In the genomic region with DNA sequence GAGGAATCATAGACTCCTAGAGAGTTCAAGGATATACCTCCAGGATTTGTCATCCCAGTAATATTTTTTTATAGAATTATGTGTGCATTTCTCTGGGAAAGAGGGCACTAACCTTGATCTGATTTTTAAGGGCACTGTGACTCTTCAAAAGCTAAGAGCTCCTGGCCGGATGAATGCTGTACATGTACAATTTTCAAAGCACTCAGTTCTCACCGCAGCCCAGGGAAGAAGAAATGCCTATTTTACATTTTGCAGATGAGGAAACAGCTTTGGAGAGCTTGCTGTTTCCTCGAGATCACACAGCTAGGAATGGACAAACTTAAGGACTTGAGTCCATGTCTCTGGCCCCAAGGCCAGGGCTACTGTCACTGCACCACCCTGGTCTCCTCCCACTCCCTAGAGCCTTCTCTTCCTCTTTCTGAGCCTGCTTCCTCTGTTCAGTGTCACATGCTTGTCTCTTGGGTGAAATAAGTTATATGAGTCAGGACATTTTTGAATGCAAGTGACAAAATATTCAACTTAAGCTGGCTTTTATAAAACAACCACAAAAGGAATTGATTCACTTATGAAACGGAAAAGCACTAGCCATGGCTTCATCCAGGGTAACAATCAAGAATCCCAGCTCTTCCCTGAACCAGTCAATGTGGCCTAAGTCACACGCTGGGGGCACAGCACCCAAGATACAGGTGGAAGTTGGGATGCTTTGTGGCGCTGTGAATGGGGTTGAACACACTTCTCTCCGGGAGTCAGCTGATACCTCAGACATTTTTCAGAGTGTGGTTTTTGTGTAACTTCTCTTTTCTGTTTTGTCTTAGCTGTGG, we compare ENCODE assay signal across 8 cellular contexts. TPM values are rescaled to one million over a fixed set of nuclear protein-coding genes. Genes with fewer than 3 reads are reported as not detected.
DNase-seq lines count a peak whose midpoint lies in the region; ATAC-seq, FAIRE-seq and TF ChIP-seq lines count a peak whose summit lies in the region.

No MANE protein-coding gene starts in this region.

- no peak for FAIRE-seq in pancreas (lab: Jason Lieb, UNC)

- H3K27ac ChIP-seq in CD8-positive, alpha-beta memory T cell (ENCODE audit: low read depth, low read length), result peak overlapping the region; percentile 66
- H3K27ac ChIP-seq in pancreas, result peak overlapping the region in 2 of 4 donors; percentile 37 to 64

- no peak for TF ChIP-seq CTCF in pancreas (IDR thresholded peaks at IDR 0.05)

- H3K27ac Mint-ChIP-seq in CD8-positive, alpha-beta memory T cell, result peak overlapping the region; percentile 79 to 92 (median 88)
- H3K27ac Mint-ChIP-seq in activated naive CD8-positive, alpha-beta T cell treated with anti-CD3 and anti-CD28 coated beads, Interleukin-2, amount 10 ng/mL, durations not matched to agents 7 days and 5 days, result peak overlapping the region; percentile 97

- no peaks in the 10 kb centered on the region for H3K27me3 Mint-ChIP-seq in CD8-positive, alpha-beta memory T cell
- peaks cover 2% of the 10 kb centered on the region for H3K27me3 Mint-ChIP-seq in activated naive CD8-positive, alpha-beta T cell treated with anti-CD3 and anti-CD28 coated beads, Interleukin-2, amount 10 ng/mL, durations not matched to agents 7 days and 5 days

- H3K27me3 ChIP-seq in CD8-positive, alpha-beta memory T cell (ENCODE audit: insufficient read depth, low read length, poor library complexity, severe bottlenecking), result no peaks in the 10 kb centered on the region
- no peaks in the 10 kb centered on the region for H3K27me3 ChIP-seq in pancreas

- peak overlapping the region; percentile 80 for H3K4me3 ChIP-seq in CD8-positive, alpha-beta memory T cell (ENCODE audit: low read length)
- H3K4me3 ChIP-seq in pancreas, result no peak overlapping the region

- H3K36me3 ChIP-seq in CD8-positive, alpha-beta memory T cell (ENCODE audit: insufficient read depth, low read length), result no peaks in the 10 kb centered on the region
- H3K36me3 ChIP-seq in pancreas, result peaks cover 0 to 6% (median 0%) of the 10 kb centered on the region in 3 donors

- peak; percentile 60 for ATAC-seq in GM19463 (IDR thresholded peaks at IDR 0.05; ENCODE audit: unreplicated experiment)
- peak; percentile 73 for ATAC-seq in activated naive CD8-positive, alpha-beta T cell treated with anti-CD3 and anti-CD28 coated beads, Interleukin-2, amount 10 ng/mL, durations not matched to agents 7 days and 5 days (ENCODE audit: low read depth)
- peak in 3 of 4 donors; percentile 35 to 68 (median 55) for ATAC-seq in pancreas
- ATAC-seq in HG03439 (IDR thresholded peaks at IDR 0.05; ENCODE audit: unreplicated experiment), result no peak

- peaks cover 0 to 7% (median 0%) of the 10 kb centered on the region in 3 donors for H3K36me3 Mint-ChIP-seq in CD8-positive, alpha-beta memory T cell
- peaks cover 29% of the 10 kb centered on the region for H3K36me3 Mint-ChIP-seq in activated naive CD8-positive, alpha-beta T cell treated with anti-CD3 and anti-CD28 coated beads, Interleukin-2, amount 10 ng/mL, durations not matched to agents 7 days and 5 days

- POLR2A ChIA-PET in CD8-positive, alpha-beta memory T cell (lab: Charles Lee), result interaction anchor here (0.6 to 2.6 kb wide), 6 partner anchors 10 to 387 kb away, joined by 3 to 14 read pairs (median 7); partner anchors contain the start of gene TGFBR1
- POLR2A ChIA-PET in activated naive CD8-positive, alpha-beta T cell treated with anti-CD3 and anti-CD28 coated beads, Interleukin-2, amount 10 ng/mL, durations not matched to agents 7 days and 5 days (lab: Charles Lee), result interaction anchor here (0.6 to 3.9 kb wide), 10 partner anchors 10 to 635 kb away, joined by 3 to 62 read pairs (median 10); partner anchors contain the start of gene TGFBR1

- DNase-seq in CD8-positive, alpha-beta memory T cell, result peak in 1 of 5 donors; percentile 40
- DNase-seq in HT1080 (ENCODE audit: low read depth) (peak; percentile 25), pancreas (no peak), NCI-H524 (lab: John Stamatoyannopoulos, UW) (no peak), kidney glomerular epithelial cell (lab: John Stamatoyannopoulos, UW) (no peak)
- DNase-seq in activated naive CD8-positive, alpha-beta T cell treated with anti-CD3 and anti-CD28 coated beads, Interleukin-2, amount 10 ng/mL, durations not matched to agents 7 days and 5 days, result no peak

- CTCF ChIA-PET in CD8-positive, alpha-beta memory T cell (lab: Charles Lee), result interaction anchor here (1.0 to 3.7 kb wide), 7 partner anchors 12 to 84 kb away, joined by 3 to 15 read pairs (median 3); partner anchors contain the start of gene TGFBR1

- intact Hi-C loops in pancreas (cut with DNase I), result no loop called here

- peak overlapping the region; percentile 65 to 93 (median 89) for H3K4me3 Mint-ChIP-seq in CD8-positive, alpha-beta memory T cell
- H3K4me3 Mint-ChIP-seq in activated naive CD8-positive, alpha-beta T cell treated with anti-CD3 and anti-CD28 coated beads, Interleukin-2, amount 10 ng/mL, durations not matched to agents 7 days and 5 days, result peak overlapping the region; percentile 85

- WGBS in pancreas, 2 donors, result 85 to 91% methylated on average over 7 of the region's 7 CpGs

- peaks cover 86 to 94% (median 94%) of the 10 kb centered on the region in 3 donors for H3K4me1 Mint-ChIP-seq in CD8-positive, alpha-beta memory T cell
- H3K4me1 Mint-ChIP-seq in activated naive CD8-positive, alpha-beta T cell treated with anti-CD3 and anti-CD28 coated beads, Interleukin-2, amount 10 ng/mL, durations not matched to agents 7 days and 5 days, result peaks cover 63% of the 10 kb centered on the region

- peaks cover 57% of the 10 kb centered on the region for H3K4me1 ChIP-seq in CD8-positive, alpha-beta memory T cell (ENCODE audit: insufficient read depth, low read length)
- peaks cover 0 to 13% (median 0%) of the 10 kb centered on the region in 3 donors for H3K4me1 ChIP-seq in pancreas

- H3K9me3 Mint-ChIP-seq in CD8-positive, alpha-beta memory T cell, result peaks cover 0 to 2% (median 0%) of the 10 kb centered on the region in 5 donors
- peaks cover 2% of the 10 kb centered on the region for H3K9me3 Mint-ChIP-seq in activated naive CD8-positive, alpha-beta T cell treated with anti-CD3 and anti-CD28 coated beads, Interleukin-2, amount 10 ng/mL, durations not matched to agents 7 days and 5 days

- no peaks in the 10 kb centered on the region for H3K9me3 ChIP-seq in CD8-positive, alpha-beta memory T cell (ENCODE audit: low read length)
- H3K9me3 ChIP-seq in pancreas, result no peaks in the 10 kb centered on the region

RNA-seq across cellular contexts. Expression of gene TGFBR1, which starts 45.6 kb away (rescaled TPM):
- total RNA-seq in CD8-positive, alpha-beta memory T cell, result 10 to 100 TPM; 36.6 to 41.9 TPM
- 34.4 TPM for polyA plus RNA-seq in CD8-positive, alpha-beta memory T cell
- 13.8 and 20.6 TPM in 2 replicates for total RNA-seq in HT1080 (2014; rRNA removed; shearing (Covaris generic))
- polyA plus RNA-seq in HT1080 (2015; cell fraction: cytosol; rRNA removed), result 10.8 and 14.4 TPM in 2 replicates
- polyA plus RNA-seq in HT1080 (2015; cell fraction: nucleus; rRNA removed), result 9.0 and 9.3 TPM in 2 replicates
- 10 to 100 TPM; 82.7 to 83.5 TPM for total RNA-seq in activated naive CD8-positive, alpha-beta T cell treated with anti-CD3 and anti-CD28 coated beads, Interleukin-2, amount 10 ng/mL, durations not matched to agents 7 days and 5 days
- 10 to 100 TPM in 5 of 6 donors, 1 to 10 TPM in 1; 10.0 to 43.6 (median 15.3) TPM for total RNA-seq in pancreas
- 1 to 10 TPM; 3.5 to 5.5 TPM for polyA plus RNA-seq in pancreas
